ENCODE assay signal across 10 cellular contexts in genomic region chr2:61620244-61621159, GRCh38.
DNase-seq lines count a peak whose midpoint lies in the region; ATAC-seq and TF ChIP-seq lines count a peak whose summit lies in the region.
"Had no signal": no experiment of that assay in that cellular context is flagged by ENCODE, and none has a peak within 500 bp of the region (broad histone marks: within the 10 kb centered on the region; RNA-seq: fewer than 3 reads in every experiment).

No MANE protein-coding gene starts in this region.

- DNase-seq in AG09319 (ENCODE audit: extremely low read depth, low read depth) (peak; percentile 15), H4 (ENCODE audit: low spot score) (peak; percentile 77), RWPE2 (ENCODE audit: low spot score) (no peak), fibroblast of villous mesenchyme (ENCODE audit: low read depth) (peak; percentile 83), cortex of kidney (lab: John Stamatoyannopoulos, UW) (no peak), NCI-H2227 treated with DMSO at 0.1 percent for 48 hours (lab: John Stamatoyannopoulos, UW) (no peak), NCI-H2171 (lab: John Stamatoyannopoulos, UW) (no peak), KG1 (lab: John Stamatoyannopoulos, UW) (no peak)

- H3K36me3 ChIP-seq in RWPE2 (ENCODE audit: low read depth), result no peaks in the 10 kb centered on the region
- H3K36me3 ChIP-seq: cardiac muscle cell had no signal

- H3K9me3 ChIP-seq in RWPE2 (ENCODE audit: severe bottlenecking), result no peaks in the 10 kb centered on the region

- TF ChIP-seq CTCF in AG09319 (IDR thresholded peaks at IDR 0.05; ENCODE audit: low read depth, low read length) (no peak), RWPE2 (IDR thresholded peaks at IDR 0.05; ENCODE audit: poor library complexity, severe bottlenecking) (no peak), fibroblast of villous mesenchyme (IDR thresholded peaks at IDR 0.05; ENCODE audit: insufficient read depth, low read depth, low read length) (no peak)

- peaks cover 2% of the 10 kb centered on the region for H3K4me1 ChIP-seq in RWPE2 (ENCODE audit: insufficient read depth, poor library complexity, severe bottlenecking)

- no peak overlapping the region for H3K27ac ChIP-seq in RWPE2 (ENCODE audit: poor library complexity, severe bottlenecking)
- H3K27ac ChIP-seq: cardiac muscle cell had no signal

- H3K4me3 ChIP-seq in RWPE2 (ENCODE audit: severe bottlenecking), result no peak overlapping the region
- no peak overlapping the region for H3K4me3 ChIP-seq in fibroblast of villous mesenchyme (ENCODE audit: low read depth, low read length)
- H3K4me3 ChIP-seq: cardiac muscle cell had no signal

- no peaks in the 10 kb centered on the region for H3K27me3 ChIP-seq in RWPE2 (ENCODE audit: insufficient read depth, poor library complexity, severe bottlenecking)
- H3K27me3 ChIP-seq: cardiac muscle cell had no signal

- ATAC-seq in RWPE2 (ENCODE audit: low read depth), result peak; percentile 79
- ATAC-seq: left lobe of liver had no signal

Comparison
In these comparisons a context has a peak if more than half of its experiments do, and no peak if none do; other contexts are left out.
1. DNase-seq: peak in AG09319 (single experiment), H4 (single experiment) and fibroblast of villous mesenchyme (single experiment); none in RWPE2 (single experiment), cortex of kidney (single experiment), NCI-H2227 treated with DMSO at 0.1 percent for 48 hours (single experiment), NCI-H2171 (single experiment) and KG1 (single experiment).